ENCODE assay signal across 10 cellular contexts in the genomic region with DNA sequence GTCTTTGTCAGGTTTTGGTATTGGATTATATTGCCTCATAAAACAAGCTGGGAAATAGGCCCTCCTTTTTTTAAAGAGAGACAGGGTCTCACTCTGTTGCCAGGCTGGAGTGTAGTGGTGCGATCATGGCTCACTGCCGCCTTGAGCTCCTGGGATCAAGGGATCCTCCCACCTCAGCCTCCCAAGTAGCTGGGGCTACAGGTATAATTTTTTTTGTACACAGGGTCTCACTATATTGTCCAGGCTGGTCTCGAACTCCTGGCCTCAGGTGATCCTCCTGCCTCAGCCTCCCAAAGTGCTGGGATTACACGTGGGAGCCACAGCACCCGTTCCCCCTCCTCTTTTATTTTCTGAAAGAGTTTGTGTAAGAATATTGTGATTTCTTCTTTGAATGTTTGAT. TPM values are rescaled to one million over a fixed set of nuclear protein-coding genes. Genes with fewer than 3 reads are reported as not detected.
"Had no signal": no experiment of that assay in that cellular context is flagged by ENCODE, and none has a peak within 500 bp of the region (broad histone marks: within the 10 kb centered on the region; RNA-seq: fewer than 3 reads in every experiment).

No MANE protein-coding gene starts in this region.

RNA-seq across cellular contexts. Expression of a gene that starts 22.0 kb away (rescaled TPM):
- total RNA-seq: activated B cell treated with CpG ODN at 0.5 μM for 24 hours; activated CD4-positive, alpha-beta memory T cell treated with anti-CD3 and anti-CD28 coated beads, Interleukin-2, amount 10 ng/mL, durations not matched to agents 7 days and 5 days; activated CD4-positive, alpha-beta T cell treated with anti-CD3 and anti-CD28 coated beads for 36 hours; activated CD4-positive, alpha-beta T cell treated with anti-CD3 and anti-CD28 coated beads, Interleukin-2, amount 10 ng/mL, durations not matched to agents 7 days and 5 days; activated CD8-positive, alpha-beta memory T cell treated with anti-CD3 and anti-CD28 coated beads for 36 hours; activated CD8-positive, alpha-beta T cell treated with anti-CD3 and anti-CD28 coated beads, Interleukin-2, amount 10 ng/mL, durations not matched to agents 7 days and 5 days; activated naive CD8-positive, alpha-beta T cell treated with anti-CD3 and anti-CD28 coated beads, Interleukin-2, amount 10 ng/mL, durations not matched to agents 7 days and 5 days; activated T-helper 2 cell treated with anti-CD3 and anti-CD28 coated beads, Interferon-gamma antibody, Interleukin-2, Interleukin-4, amounts not matched to agents 10 μg/mL and 5 μg/mL and 100 μg/mL, durations not matched to agents 14 hours and 24 hours and 36 hours; ascending aorta had no signal
- polyA plus RNA-seq: cardiac muscle cell had no signal
